In the genomic region with DNA sequence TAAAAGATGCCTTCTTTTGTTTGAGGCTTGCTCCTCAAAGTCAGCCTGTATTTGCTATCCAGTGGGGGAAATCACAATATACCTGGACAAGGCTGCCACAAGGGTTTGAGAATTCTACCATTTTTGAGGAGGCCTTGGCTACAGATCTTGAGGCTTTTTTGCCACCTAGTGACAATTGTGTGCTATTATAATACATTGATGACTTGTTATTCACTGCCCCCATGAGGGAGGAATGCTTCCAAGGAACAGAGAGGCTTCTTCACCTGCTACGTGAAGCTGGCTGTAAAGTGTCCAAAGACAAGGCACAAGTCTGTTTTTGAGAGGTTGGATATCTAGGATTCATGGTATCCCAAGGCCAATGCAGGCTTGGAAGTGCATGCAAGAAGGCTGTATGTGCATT, we compare ENCODE assay signal across 11 cellular contexts.
DNase-seq lines count a peak whose midpoint lies in the region; ATAC-seq and TF ChIP-seq lines count a peak whose summit lies in the region.
"Had no signal": no experiment of that assay in that cellular context is flagged by ENCODE, and none has a peak within 500 bp of the region (broad histone marks: within the 10 kb centered on the region; RNA-seq: fewer than 3 reads in every experiment).

No MANE protein-coding gene starts in this region.

- intact Hi-C loops in adrenal gland (cut with DNase I), result no loop called here

- no peak overlapping the region for H3K27ac ChIP-seq in adrenal gland

- H3K36me3 ChIP-seq in adrenal gland (replicated peaks in 1 of 2), result no peaks in the 10 kb centered on the region

- no peak overlapping the region for H3K4me3 ChIP-seq in adrenal gland

- peak; percentile 38 for DNase-seq in D341Med (ENCODE audit: low spot score)
- peak; percentile 29 for DNase-seq in HuH-7 (ENCODE audit: low spot score)
- peak in 4 of 7 donors; percentile 29 to 51 (median 38) for DNase-seq in adrenal gland
- DNase-seq in left kidney (ENCODE audit: low read depth, low spot score), result peak; percentile 7
- DNase-seq in NCI-H446 treated with DMSO at 0.1 percent for 48 hours (lab: John Stamatoyannopoulos, UW), result no peak
- DNase-seq: amygdala, NCI-H1694 had no signal

- no peak for ATAC-seq in GM21529 (IDR thresholded peaks at IDR 0.05; ENCODE audit: unreplicated experiment)
- ATAC-seq in HG02571 (IDR thresholded peaks at IDR 0.05; ENCODE audit: unreplicated experiment), result no peak
- no peak for ATAC-seq in GM18907 (IDR thresholded peaks at IDR 0.05; ENCODE audit: unreplicated experiment)
- ATAC-seq: stimulated activated memory B cell treated with anti-CD40 and anti-IgM and Interleukin-4, amounts not matched to agents 10 μg/mL and 1 μg/mL and 100 μg/mL, for 72 hours had no signal

- peak; percentile 33 to 89 (median 68) for TF ChIP-seq CTCF in adrenal gland (IDR thresholded peaks at IDR 0.05)

- H3K27me3 ChIP-seq in adrenal gland, result no peaks in the 10 kb centered on the region

- TF ChIP-seq POLR2A in adrenal gland (IDR thresholded peaks at IDR 0.05), result no peak

- H3K9me3 ChIP-seq in adrenal gland (replicated peaks in 1 of 3), result no peaks in the 10 kb centered on the region

- 17 to 36% (median 25%) methylated on average over 1 of the region's 1 CpG for WGBS in adrenal gland, 4 donors

- H3K4me1 ChIP-seq in adrenal gland (replicated peaks in 1 of 2), result no peaks in the 10 kb centered on the region
